In the genomic region with DNA sequence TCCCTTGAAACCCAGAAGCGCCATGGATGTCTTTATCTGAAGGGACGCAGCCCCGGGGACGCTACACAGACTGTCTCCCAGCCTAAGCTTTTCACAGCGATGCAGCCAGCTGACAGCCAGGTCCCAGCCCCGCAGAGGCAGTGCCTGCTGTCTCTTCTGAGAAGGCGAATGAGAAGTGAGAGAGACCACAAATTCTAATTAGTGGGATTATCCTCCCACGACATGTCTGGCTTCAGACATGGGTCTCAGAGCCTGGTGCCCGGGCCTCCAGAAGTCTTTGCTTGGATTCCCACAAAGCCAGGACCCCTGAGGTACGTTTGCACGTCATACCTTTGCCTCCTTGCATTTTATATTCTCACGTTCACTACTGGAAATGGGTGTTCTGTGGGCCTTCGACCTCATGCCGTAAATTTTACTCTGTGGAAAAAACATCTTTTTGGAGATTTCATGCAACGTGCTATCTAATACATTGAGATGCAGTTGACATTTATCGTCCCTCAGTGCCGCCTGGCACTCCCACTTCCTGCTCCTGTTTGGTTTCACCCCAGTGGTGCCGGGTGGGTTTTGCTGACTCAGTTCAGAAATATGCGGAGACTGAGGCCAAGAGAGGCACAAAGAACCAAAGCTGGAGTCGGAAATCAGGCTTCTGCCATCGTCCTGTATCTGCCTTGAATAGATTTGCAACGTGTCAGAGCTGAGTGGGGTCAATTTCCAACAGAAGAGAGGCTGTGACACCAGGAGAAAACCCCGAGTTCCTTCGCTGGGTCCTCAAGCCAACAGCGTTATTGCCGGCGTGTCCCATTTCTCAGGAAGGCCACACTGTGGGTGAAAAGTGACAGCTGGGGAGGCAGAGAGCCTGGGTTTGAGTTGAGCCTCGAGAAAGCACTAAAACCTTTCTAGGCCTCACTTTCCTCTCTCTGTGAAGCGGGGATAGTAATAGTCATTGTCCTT, we compare ENCODE assay signal across 11 cellular contexts.
DNase-seq lines count a peak whose midpoint lies in the region; ATAC-seq and TF ChIP-seq lines count a peak whose summit lies in the region.
"Had no signal": no experiment of that assay in that cellular context is flagged by ENCODE, and none has a peak within 500 bp of the region (broad histone marks: within the 10 kb centered on the region; RNA-seq: fewer than 3 reads in every experiment).

No MANE protein-coding gene starts in this region.

- in situ Hi-C loops in KBM-7 (cut with MboI; ENCODE audit: low pct_unique_long_range_greater_than_20kb, low sequenced_read_pairs) (no loop called here), brain microvascular endothelial cell (cut with HindIII; ENCODE audit: low pct_ligation_motif_present, low sequenced_read_pairs) (no loop called here)

- no peak overlapping the region for H3K4me3 ChIP-seq in brain microvascular endothelial cell (ENCODE audit: low read depth, low read length)
- H3K4me3 ChIP-seq: BLaER1 treated with 17β-estradiol and CSF1 and Interleukin-3, amounts not matched to agents 10 nM and 100 nM had no signal

- H3K36me3 ChIP-seq in brain microvascular endothelial cell (replicated peaks), result no peaks in the 10 kb centered on the region

- H3K27ac ChIP-seq in brain microvascular endothelial cell, result peak overlapping the region; percentile 23
- H3K27ac ChIP-seq: BLaER1 treated with 17β-estradiol and CSF1 and Interleukin-3, amounts not matched to agents 10 nM and 100 nM had no signal

- no peak for TF ChIP-seq CTCF in brain microvascular endothelial cell (IDR thresholded peaks at IDR 0.05; ENCODE audit: low read depth, low read length, missing control alignments)

- intact Hi-C loops in sciatic nerve (cut with DNase I), result no loop called here

- H3K27me3 ChIP-seq in brain microvascular endothelial cell (replicated peaks), result no peaks in the 10 kb centered on the region
- H3K27me3 ChIP-seq: BLaER1 treated with 17β-estradiol and CSF1 and Interleukin-3, amounts not matched to agents 10 nM and 100 nM had no signal

- DNase-seq in AG20443 (ENCODE audit: low spot score) (peak; percentile 82), KBM-7 (peak; percentile 69), brain microvascular endothelial cell (peak; percentile 60), left kidney (ENCODE audit: low read depth, low spot score) (peak; percentile 46), AML-193 (lab: John Stamatoyannopoulos, UW) (no peak), sciatic nerve (ENCODE audit: low spot score) (no peak), NCI-H2107 treated with DMSO at 0.1 percent for 48 hours (lab: John Stamatoyannopoulos, UW; ENCODE audit: unreplicated experiment) (no peak)
- no peak for DNase-seq in stimulated activated CD4-positive, alpha-beta T cell treated with anti-CD3 and anti-CD28 coated beads, Interleukin-12 subunit alpha, Interleukin-12 subunit beta, amount 100 ng/mL, for 4 hours
- DNase-seq: activated T-cell treated with anti-CD3 and anti-CD28 coated beads for 4 hours, NCI-H1092 treated with DMSO at 0.1 percent for 48 hours had no signal

- no peak for ATAC-seq in sciatic nerve

Comparison
In these comparisons a context has a peak if more than half of its experiments do, and no peak if none do; other contexts are left out.
1. DNase-seq: peak in AG20443 (single experiment), KBM-7 (single experiment), brain microvascular endothelial cell (single experiment) and left kidney (single experiment); none in stimulated activated CD4-positive, alpha-beta T cell treated with anti-CD3 and anti-CD28 coated beads, Interleukin-12 subunit alpha, Interleukin-12 subunit beta, amount 100 ng/mL, for 4 hours (single experiment), AML-193 (0 of 2), sciatic nerve (single experiment) and NCI-H2107 treated with DMSO at 0.1 percent for 48 hours (single experiment).